In the genomic region with DNA sequence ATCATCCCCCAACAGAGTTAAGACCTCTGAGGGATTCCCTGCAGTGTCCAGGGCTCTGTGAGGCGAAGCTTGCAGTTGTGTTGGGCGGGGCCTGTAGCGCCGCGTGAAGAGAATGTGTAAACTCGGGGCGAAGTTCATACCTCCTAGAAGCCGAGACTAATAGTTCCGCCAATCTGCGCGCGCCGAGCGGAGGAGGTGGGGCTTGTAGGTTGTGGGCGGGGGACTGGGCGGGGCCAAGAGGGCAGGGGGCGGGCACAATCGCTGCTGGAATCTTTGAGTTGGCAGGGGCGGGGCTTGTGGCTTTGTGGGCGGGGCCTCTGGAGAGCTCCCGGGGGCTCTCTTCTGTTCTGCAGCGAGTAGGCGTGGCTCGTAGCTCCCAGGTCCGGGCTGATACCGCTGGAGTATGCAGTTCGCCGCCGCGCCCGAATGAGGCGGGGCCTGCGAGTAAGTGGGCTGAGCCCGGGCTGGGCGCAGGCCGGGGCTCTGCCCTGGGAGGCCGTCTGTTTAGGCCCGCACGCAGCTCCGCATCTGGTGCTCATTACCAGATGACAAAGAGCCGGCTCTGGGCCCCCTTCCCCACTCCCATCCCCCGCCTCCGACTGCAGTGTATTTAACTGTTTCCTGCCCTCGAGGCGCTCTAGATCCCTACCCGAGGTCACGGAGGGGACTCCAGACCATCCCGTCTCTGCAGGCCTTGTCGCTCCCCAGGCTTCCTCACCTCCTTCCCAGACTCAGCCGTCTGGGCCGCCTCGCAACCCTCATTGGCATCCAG, we compare ENCODE assay signal across 8 cellular contexts. TPM values are rescaled to one million over a fixed set of nuclear protein-coding genes. Genes with fewer than 3 reads are reported as not detected.
DNase-seq lines count a peak whose midpoint lies in the region; ATAC-seq and TF ChIP-seq lines count a peak whose summit lies in the region.

No MANE protein-coding gene starts in this region.

- intact Hi-C loops in sigmoid colon (cut with DNase I): loop anchor here (1.0 kb wide), 3 partner anchors 16 to 74 kb away; a partner anchor contains a TSS

- H3K27me3 Mint-ChIP-seq in brain: peaks cover 18% of the 10 kb centered on the region

- H3K27me3 ChIP-seq in iPS DF 6.9 (ENCODE audit: control insufficient read depth, insufficient read depth, low read length) (no peaks in the 10 kb centered on the region), sigmoid colon (no peaks in the 10 kb centered on the region)

- H3K9me3 Mint-ChIP-seq in brain: peaks cover 0 to 3% (median 0%) of the 10 kb centered on the region in 5 experiments

- H3K4me1 ChIP-seq in iPS DF 6.9 (ENCODE audit: control insufficient read depth, insufficient read depth, low read length) (peaks cover 16% of the 10 kb centered on the region), sigmoid colon (peaks cover 0 to 54% (median 49%) of the 10 kb centered on the region in 4 donors)

- no peaks in the 10 kb centered on the region for H3K36me3 Mint-ChIP-seq in brain

- peak; percentile 35 for ATAC-seq in GM18858 (IDR thresholded peaks at IDR 0.05; ENCODE audit: unreplicated experiment)
- peak; percentile 53 for ATAC-seq in HG03064 (IDR thresholded peaks at IDR 0.05; ENCODE audit: low read depth, unreplicated experiment)

- peak overlapping the region; percentile 75 to 99 (median 97) for H3K27ac Mint-ChIP-seq in brain

- peaks cover 37% of the 10 kb centered on the region for H3K4me1 Mint-ChIP-seq in brain

- peak; percentile 37 to 64 for TF ChIP-seq POLR2A in sigmoid colon (IDR thresholded peaks at IDR 0.05)

- WGBS in iPS DF 6.9 (ENCODE audit: insufficient coverage, insufficient read length): no CpG with 5 or more reads among the region's 52 CpGs
- WGBS in sigmoid colon, 2 donors: 2 to 3% methylated on average over 52 of the region's 52 CpGs

- H3K9me3 ChIP-seq in iPS DF 6.9 (ENCODE audit: control insufficient read depth, insufficient read depth, low read length) (no peaks in the 10 kb centered on the region), sigmoid colon (no peaks in the 10 kb centered on the region)

- H3K36me3 ChIP-seq in iPS DF 6.9 (ENCODE audit: control insufficient read depth, insufficient read depth, low read length) (no peaks in the 10 kb centered on the region; the same call in 1 of the 2 replicates), sigmoid colon (no peaks in the 10 kb centered on the region)

- H3K27ac ChIP-seq in 22Rv1: peak overlapping the region; percentile 67
- no peak overlapping the region for H3K27ac ChIP-seq in iPS DF 6.9 (ENCODE audit: low read length)
- H3K27ac ChIP-seq in sigmoid colon: peak overlapping the region; percentile 86 to 94 (median 90)

- DNase-seq in NCI-H2107 (lab: John Stamatoyannopoulos, UW): peak; percentile 94
- peak; percentile 98 for DNase-seq in UCSD-AML1 (lab: John Stamatoyannopoulos, UW; ENCODE audit: unreplicated experiment)
- DNase-seq in iPS DF 6.9 (ENCODE audit: low read depth, low spot score): peak; percentile 96
- peak; percentile 100 for DNase-seq in sigmoid colon

- peak overlapping the region; percentile 89 to 99 (median 93) for H3K4me3 Mint-ChIP-seq in brain

- TF ChIP-seq EP300 in sigmoid colon (IDR thresholded peaks at IDR 0.05): no peak

- H3K4me3 ChIP-seq in iPS DF 6.9 (ENCODE audit: low read length): peak overlapping the region; percentile 56; the same call in 1 of the 2 replicates
- H3K4me3 ChIP-seq in sigmoid colon: peak overlapping the region; percentile 47 to 58 (median 52)

- TF ChIP-seq CTCF in 22Rv1 (IDR thresholded peaks at IDR 0.05): no peak
- no peak for TF ChIP-seq CTCF in brain (conservative IDR thresholded peaks at IDR 0.05)
- TF ChIP-seq CTCF in sigmoid colon (IDR thresholded peaks at IDR 0.05): no peak

RNA-seq across cellular contexts. Expression of a gene that starts 4.1 kb away (rescaled TPM):
- polyA plus RNA-seq in brain (ENCODE audit: insufficient read depth, low read depth, low replicate concordance): 14.3 TPM
- 10 to 100 TPM in 2 of 4 donors, 1 to 10 TPM in 2; 5.8 to 26.3 (median 13.0) TPM for total RNA-seq in sigmoid colon
- 10 to 100 TPM in 1 of 3 donors, 1 to 10 TPM in 2; 1.2 to 13.7 (median 3.0) TPM for polyA plus RNA-seq in sigmoid colon

RNA-seq across cellular contexts. Expression of a gene that starts 21.0 kb away (rescaled TPM):
- polyA plus RNA-seq in brain (ENCODE audit: insufficient read depth, low read depth, low replicate concordance) (54.6 TPM), sigmoid colon (under 1 TPM in 1 of 3 donors, not detected in 2; 0.36 TPM)
- total RNA-seq in sigmoid colon: under 1 TPM in 2 of 4 donors, not detected in 2; 0.27 to 0.36 TPM

RNA-seq across cellular contexts. Expression of a gene that starts 23.5 kb away (rescaled TPM):
- polyA plus RNA-seq in brain (ENCODE audit: insufficient read depth, low read depth, low replicate concordance) (3.2 TPM), sigmoid colon (10 to 100 TPM in 1 of 3 donors, 1 to 10 TPM in 2; 2.4 to 10.2 (median 3.2) TPM)
- 1 to 10 TPM in 3 of 4 donors, under 1 TPM in 1; 0.68 to 6.1 (median 2.4) TPM for total RNA-seq in sigmoid colon

RNA-seq across cellular contexts. Expression of a gene that starts 23.8 kb away (rescaled TPM):
- polyA plus RNA-seq in brain (ENCODE audit: insufficient read depth, low read depth, low replicate concordance) (118 TPM), sigmoid colon (100 to 1,000 TPM in 1 of 3 donors, 10 to 100 TPM in 2; 30.3 to 104 (median 45.0) TPM)
- 10 to 100 TPM; 43.5 to 72.4 (median 61.9) TPM for total RNA-seq in sigmoid colon

RNA-seq across cellular contexts. Expression of a gene that starts 32.2 kb away (rescaled TPM):
- polyA plus RNA-seq in brain (ENCODE audit: insufficient read depth, low read depth, low replicate concordance) (67.0 TPM), sigmoid colon (10 to 100 TPM; 65.4 to 81.8 (median 72.1) TPM)
- total RNA-seq in sigmoid colon: 10 to 100 TPM; 20.2 to 36.2 (median 24.9) TPM

Comparison
In these comparisons a context has a peak if more than half of its experiments do, and no peak if none do; other contexts are left out.
1. RNA of a gene that starts 21.0 kb away (polyA plus RNA-seq): 54.6 TPM in brain (single experiment); 0.36 TPM in sigmoid colon; every median in the first group is over 10 times any median in the second.
2. Peak in every context shown above with its lines, with median percentiles within 50 percentile points of each other: DNase-seq.